Comparison of ENCODE assay signal across 1 cellular context in the genomic region with DNA sequence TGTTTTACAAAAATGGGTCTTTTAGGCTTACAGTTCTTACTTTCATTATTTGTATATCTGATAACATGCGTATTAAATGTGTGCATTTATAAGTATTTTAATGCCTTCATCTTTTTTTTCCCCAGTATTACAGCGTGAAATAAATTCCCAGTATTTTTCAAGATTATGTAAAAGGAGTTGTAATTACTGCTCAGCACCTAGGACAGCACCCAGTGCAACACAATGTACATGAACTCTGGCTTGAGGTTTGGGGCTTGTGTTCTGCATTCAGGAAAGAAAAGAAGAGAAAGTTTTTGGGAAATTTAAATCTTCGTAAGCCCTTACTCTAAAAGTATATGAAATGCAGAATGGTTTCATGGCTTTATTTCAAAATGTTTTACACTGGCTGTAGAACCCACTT.
TF ChIP-seq lines count a peak whose summit lies in the region.

No MANE protein-coding gene starts in this region.

TF ChIP-seq in K562, 482 proteins besides CTCF, POLR2A, EP300 and RAD21 (continued from another document):
- peak; percentile 89 for TF ChIP-seq MIER1 (IDR thresholded peaks at IDR 0.05; ENCODE audit: low read depth)
- TF ChIP-seq, protein P1, sequence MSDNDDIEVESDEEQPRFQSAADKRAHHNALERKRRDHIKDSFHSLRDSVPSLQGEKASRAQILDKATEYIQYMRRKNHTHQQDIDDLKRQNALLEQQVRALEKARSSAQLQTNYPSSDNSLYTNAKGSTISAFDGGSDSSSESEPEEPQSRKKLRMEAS (CRISPR knock-in tag; IDR thresholded peaks at IDR 0.05), result no peak
- TF ChIP-seq KLF16 (IDR thresholded peaks at IDR 0.05), result no peak
- TF ChIP-seq THRAP3 (IDR thresholded peaks at IDR 0.05; ENCODE audit: borderline replicate concordance), result no peak
- TF ChIP-seq, protein P2, sequence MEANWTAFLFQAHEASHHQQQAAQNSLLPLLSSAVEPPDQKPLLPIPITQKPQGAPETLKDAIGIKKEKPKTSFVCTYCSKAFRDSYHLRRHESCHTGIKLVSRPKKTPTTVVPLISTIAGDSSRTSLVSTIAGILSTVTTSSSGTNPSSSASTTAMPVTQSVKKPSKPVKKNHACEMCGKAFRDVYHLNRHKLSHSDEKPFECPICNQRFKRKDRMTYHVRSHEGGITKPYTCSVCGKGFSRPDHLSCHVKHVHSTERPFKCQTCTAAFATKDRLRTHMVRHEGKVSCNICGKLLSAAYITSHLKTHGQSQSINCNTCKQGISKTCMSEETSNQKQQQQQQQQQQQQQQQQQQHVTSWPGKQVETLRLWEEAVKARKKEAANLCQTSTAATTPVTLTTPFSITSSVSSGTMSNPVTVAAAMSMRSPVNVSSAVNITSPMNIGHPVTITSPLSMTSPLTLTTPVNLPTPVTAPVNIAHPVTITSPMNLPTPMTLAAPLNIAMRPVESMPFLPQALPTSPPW (CRISPR knock-in tag; IDR thresholded peaks at IDR 0.05), result 0 out of 2 replicates have a peak, but pooled peaks have one; percentile 18
- TF ChIP-seq, protein P3, sequence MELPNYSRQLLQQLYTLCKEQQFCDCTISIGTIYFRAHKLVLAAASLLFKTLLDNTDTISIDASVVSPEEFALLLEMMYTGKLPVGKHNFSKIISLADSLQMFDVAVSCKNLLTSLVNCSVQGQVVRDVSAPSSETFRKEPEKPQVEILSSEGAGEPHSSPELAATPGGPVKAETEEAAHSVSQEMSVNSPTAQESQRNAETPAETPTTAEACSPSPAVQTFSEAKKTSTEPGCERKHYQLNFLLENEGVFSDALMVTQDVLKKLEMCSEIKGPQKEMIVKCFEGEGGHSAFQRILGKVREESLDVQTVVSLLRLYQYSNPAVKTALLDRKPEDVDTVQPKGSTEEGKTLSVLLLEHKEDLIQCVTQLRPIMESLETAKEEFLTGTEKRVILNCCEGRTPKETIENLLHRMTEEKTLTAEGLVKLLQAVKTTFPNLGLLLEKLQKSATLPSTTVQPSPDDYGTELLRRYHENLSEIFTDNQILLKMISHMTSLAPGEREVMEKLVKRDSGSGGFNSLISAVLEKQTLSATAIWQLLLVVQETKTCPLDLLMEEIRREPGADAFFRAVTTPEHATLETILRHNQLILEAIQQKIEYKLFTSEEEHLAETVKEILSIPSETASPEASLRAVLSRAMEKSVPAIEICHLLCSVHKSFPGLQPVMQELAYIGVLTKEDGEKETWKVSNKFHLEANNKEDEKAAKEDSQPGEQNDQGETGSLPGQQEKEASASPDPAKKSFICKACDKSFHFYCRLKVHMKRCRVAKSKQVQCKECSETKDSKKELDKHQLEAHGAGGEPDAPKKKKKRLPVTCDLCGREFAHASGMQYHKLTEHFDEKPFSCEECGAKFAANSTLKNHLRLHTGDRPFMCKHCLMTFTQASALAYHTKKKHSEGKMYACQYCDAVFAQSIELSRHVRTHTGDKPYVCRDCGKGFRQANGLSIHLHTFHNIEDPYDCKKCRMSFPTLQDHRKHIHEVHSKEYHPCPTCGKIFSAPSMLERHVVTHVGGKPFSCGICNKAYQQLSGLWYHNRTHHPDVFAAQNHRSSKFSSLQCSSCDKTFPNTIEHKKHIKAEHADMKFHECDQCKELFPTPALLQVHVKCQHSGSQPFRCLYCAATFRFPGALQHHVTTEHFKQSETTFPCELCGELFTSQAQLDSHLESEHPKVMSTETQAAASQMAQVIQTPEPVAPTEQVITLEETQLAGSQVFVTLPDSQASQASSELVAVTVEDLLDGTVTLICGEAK (IDR thresholded peaks at IDR 0.05), result peak; percentile 27; the same call in 1 of the 2 replicates
- TF ChIP-seq, protein P3 (CRISPR knock-in tag; IDR thresholded peaks at IDR 0.05), result no peak
- no peak for TF ChIP-seq NCOR1 (IDR thresholded peaks at IDR 0.05)
- no peak for TF ChIP-seq SMARCC2 (IDR thresholded peaks at IDR 0.05; ENCODE audit: low read depth)
- TF ChIP-seq NEUROD1 (IDR thresholded peaks at IDR 0.05; ENCODE audit: borderline replicate concordance, low read depth, low read length, partially characterized antibody), result no peak
- TF ChIP-seq, protein P4, sequence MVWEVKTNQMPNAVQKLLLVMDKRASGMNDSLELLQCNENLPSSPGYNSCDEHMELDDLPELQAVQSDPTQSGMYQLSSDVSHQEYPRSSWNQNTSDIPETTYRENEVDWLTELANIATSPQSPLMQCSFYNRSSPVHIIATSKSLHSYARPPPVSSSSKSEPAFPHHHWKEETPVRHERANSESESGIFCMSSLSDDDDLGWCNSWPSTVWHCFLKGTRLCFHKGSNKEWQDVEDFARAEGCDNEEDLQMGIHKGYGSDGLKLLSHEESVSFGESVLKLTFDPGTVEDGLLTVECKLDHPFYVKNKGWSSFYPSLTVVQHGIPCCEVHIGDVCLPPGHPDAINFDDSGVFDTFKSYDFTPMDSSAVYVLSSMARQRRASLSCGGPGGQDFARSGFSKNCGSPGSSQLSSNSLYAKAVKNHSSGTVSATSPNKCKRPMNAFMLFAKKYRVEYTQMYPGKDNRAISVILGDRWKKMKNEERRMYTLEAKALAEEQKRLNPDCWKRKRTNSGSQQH (CRISPR knock-in tag; IDR thresholded peaks at IDR 0.05), result no peak
- TF ChIP-seq, protein P5, sequence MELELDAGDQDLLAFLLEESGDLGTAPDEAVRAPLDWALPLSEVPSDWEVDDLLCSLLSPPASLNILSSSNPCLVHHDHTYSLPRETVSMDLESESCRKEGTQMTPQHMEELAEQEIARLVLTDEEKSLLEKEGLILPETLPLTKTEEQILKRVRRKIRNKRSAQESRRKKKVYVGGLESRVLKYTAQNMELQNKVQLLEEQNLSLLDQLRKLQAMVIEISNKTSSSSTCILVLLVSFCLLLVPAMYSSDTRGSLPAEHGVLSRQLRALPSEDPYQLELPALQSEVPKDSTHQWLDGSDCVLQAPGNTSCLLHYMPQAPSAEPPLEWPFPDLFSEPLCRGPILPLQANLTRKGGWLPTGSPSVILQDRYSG (tag; conservative IDR thresholded peaks at IDR 0.05; ENCODE audit: low read depth), result 0 out of 2 replicates have a peak, but pooled peaks have one; percentile 41
- no peak for TF ChIP-seq NR3C1 (CRISPR knock-in tag; IDR thresholded peaks at IDR 0.05)
- TF ChIP-seq NFE2L1 (tag; IDR thresholded peaks at IDR 0.05; ENCODE audit: borderline replicate concordance, low read depth), result no peak
- no peak for TF ChIP-seq HDAC6 (IDR thresholded peaks at IDR 0.05; ENCODE audit: low read depth, low read length)
- no peak for TF ChIP-seq ZNF445 (CRISPR knock-in tag; IDR thresholded peaks at IDR 0.05; ENCODE audit: low read depth)
- TF ChIP-seq ZNF644 (tag; IDR thresholded peaks at IDR 0.05; ENCODE audit: low read depth), result peak; percentile 62; the same call in 1 of the 2 replicates
- TF ChIP-seq, protein P6, sequence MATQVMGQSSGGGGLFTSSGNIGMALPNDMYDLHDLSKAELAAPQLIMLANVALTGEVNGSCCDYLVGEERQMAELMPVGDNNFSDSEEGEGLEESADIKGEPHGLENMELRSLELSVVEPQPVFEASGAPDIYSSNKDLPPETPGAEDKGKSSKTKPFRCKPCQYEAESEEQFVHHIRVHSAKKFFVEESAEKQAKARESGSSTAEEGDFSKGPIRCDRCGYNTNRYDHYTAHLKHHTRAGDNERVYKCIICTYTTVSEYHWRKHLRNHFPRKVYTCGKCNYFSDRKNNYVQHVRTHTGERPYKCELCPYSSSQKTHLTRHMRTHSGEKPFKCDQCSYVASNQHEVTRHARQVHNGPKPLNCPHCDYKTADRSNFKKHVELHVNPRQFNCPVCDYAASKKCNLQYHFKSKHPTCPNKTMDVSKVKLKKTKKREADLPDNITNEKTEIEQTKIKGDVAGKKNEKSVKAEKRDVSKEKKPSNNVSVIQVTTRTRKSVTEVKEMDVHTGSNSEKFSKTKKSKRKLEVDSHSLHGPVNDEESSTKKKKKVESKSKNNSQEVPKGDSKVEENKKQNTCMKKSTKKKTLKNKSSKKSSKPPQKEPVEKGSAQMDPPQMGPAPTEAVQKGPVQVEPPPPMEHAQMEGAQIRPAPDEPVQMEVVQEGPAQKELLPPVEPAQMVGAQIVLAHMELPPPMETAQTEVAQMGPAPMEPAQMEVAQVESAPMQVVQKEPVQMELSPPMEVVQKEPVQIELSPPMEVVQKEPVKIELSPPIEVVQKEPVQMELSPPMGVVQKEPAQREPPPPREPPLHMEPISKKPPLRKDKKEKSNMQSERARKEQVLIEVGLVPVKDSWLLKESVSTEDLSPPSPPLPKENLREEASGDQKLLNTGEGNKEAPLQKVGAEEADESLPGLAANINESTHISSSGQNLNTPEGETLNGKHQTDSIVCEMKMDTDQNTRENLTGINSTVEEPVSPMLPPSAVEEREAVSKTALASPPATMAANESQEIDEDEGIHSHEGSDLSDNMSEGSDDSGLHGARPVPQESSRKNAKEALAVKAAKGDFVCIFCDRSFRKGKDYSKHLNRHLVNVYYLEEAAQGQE (CRISPR knock-in tag; IDR thresholded peaks at IDR 0.05; ENCODE audit: low read depth), result peak; percentile 87
- TF ChIP-seq ZNF324 (CRISPR knock-in tag; IDR thresholded peaks at IDR 0.05), result no peak
- no peak for TF ChIP-seq TCFL5 (CRISPR knock-in tag; conservative IDR thresholded peaks at IDR 0.05)
- TF ChIP-seq CAMTA2 (CRISPR knock-in tag; conservative IDR thresholded peaks at IDR 0.05), result no peak
